24 cellular contexts compared by ENCODE assay signal in genomic region chr5:88846434-88846833, GRCh38. TPM values are rescaled to one million over a fixed set of nuclear protein-coding genes. Genes with fewer than 3 reads are reported as not detected.
DNase-seq lines count a peak whose midpoint lies in the region; ATAC-seq and TF ChIP-seq lines count a peak whose summit lies in the region.
"Had no signal": no experiment of that assay in that cellular context is flagged by ENCODE, and none has a peak within 500 bp of the region (broad histone marks: within the 10 kb centered on the region; RNA-seq: fewer than 3 reads in every experiment).

No MANE protein-coding gene starts in this region.

- H3K4me1 Mint-ChIP-seq in stimulated activated naive CD8-positive, alpha-beta T cell treated with anti-CD3 and anti-CD28 coated beads, Interleukin-15, Interleukin-2, amounts not matched to agents 100 ng/mL and 50 ng/mL, for 24 hours (ENCODE audit: low read depth): peaks cover 24% of the 10 kb centered on the region
- H3K4me1 Mint-ChIP-seq in stimulated activated naive CD8-positive, alpha-beta T cell treated with anti-CD3 and anti-CD28 coated beads, Interleukin-15, amount 100 ng/mL, for 72 hours: peaks cover 6% of the 10 kb centered on the region
- H3K4me1 Mint-ChIP-seq in IgD-negative memory B cell (peaks cover 53 to 64% (median 53%) of the 10 kb centered on the region in 3 donors), memory B cell (peaks cover 31% of the 10 kb centered on the region)
- H3K4me1 Mint-ChIP-seq in stimulated activated naive B cell treated with anti-CD40 and anti-IgM and Interleukin-4, amounts not matched to agents 10 μg/mL and 1 μg/mL and 100 μg/mL, for 72 hours: peaks cover 8 to 37% of the 10 kb centered on the region in 2 donors
- H3K4me1 Mint-ChIP-seq: CD8-positive, alpha-beta memory T cell; GM23338; H9 had no signal

- H3K4me3 Mint-ChIP-seq in stimulated activated naive CD8-positive, alpha-beta T cell treated with anti-CD3 and anti-CD28 coated beads, Interleukin-15, Interleukin-2, amounts not matched to agents 100 ng/mL and 50 ng/mL, for 24 hours: no peak overlapping the region
- no peak overlapping the region for H3K4me3 Mint-ChIP-seq in stimulated activated naive CD8-positive, alpha-beta T cell treated with anti-CD3 and anti-CD28 coated beads, Interleukin-15, amount 100 ng/mL, for 72 hours
- peak overlapping the region in 3 of 4 donors; percentile 39 to 81 (median 62) for H3K4me3 Mint-ChIP-seq in IgD-negative memory B cell
- H3K4me3 Mint-ChIP-seq in memory B cell: no peak overlapping the region
- H3K4me3 Mint-ChIP-seq in stimulated activated naive B cell treated with anti-CD40 and anti-IgM and Interleukin-4, amounts not matched to agents 10 μg/mL and 1 μg/mL and 100 μg/mL, for 72 hours: peak overlapping the region in 1 of 2 donors; percentile 29
- H3K4me3 Mint-ChIP-seq: CD8-positive, alpha-beta memory T cell; GM23338; H9; HFFc6 had no signal

- H3K4me3 ChIP-seq in right lobe of liver: no peak overlapping the region
- H3K4me3 ChIP-seq: GM23338, MG63 had no signal

- intact Hi-C loops in right lobe of liver (cut with DNase I): no loop called here

- H3K9me3 Mint-ChIP-seq in stimulated activated naive CD8-positive, alpha-beta T cell treated with anti-CD3 and anti-CD28 coated beads, Interleukin-15, Interleukin-2, amounts not matched to agents 100 ng/mL and 50 ng/mL, for 24 hours: no peaks in the 10 kb centered on the region
- H3K9me3 Mint-ChIP-seq in stimulated activated naive CD8-positive, alpha-beta T cell treated with anti-CD3 and anti-CD28 coated beads, Interleukin-15, amount 100 ng/mL, for 72 hours: no peaks in the 10 kb centered on the region
- H3K9me3 Mint-ChIP-seq in IgD-negative memory B cell (no peaks in the 10 kb centered on the region), memory B cell (no peaks in the 10 kb centered on the region)
- H3K9me3 Mint-ChIP-seq in stimulated activated naive B cell treated with anti-CD40 and anti-IgM and Interleukin-4, amounts not matched to agents 10 μg/mL and 1 μg/mL and 100 μg/mL, for 72 hours: peaks cover 0 to 2% of the 10 kb centered on the region in 2 donors
- H3K9me3 Mint-ChIP-seq: GM23338, H9, HFFc6 had no signal

- no peaks in the 10 kb centered on the region for H3K9me3 ChIP-seq in right lobe of liver
- H3K9me3 ChIP-seq: MG63, SK-N-SH had no signal

- no peak for ATAC-seq in stimulated activated naive CD8-positive, alpha-beta T cell treated with anti-CD3 and anti-CD28 coated beads, Interleukin-15, amount 100 ng/mL, for 72 hours
- ATAC-seq in memory B cell (ENCODE audit: low read depth): no peak
- ATAC-seq in stimulated activated naive B cell treated with anti-CD40 and anti-IgM and Interleukin-4, amounts not matched to agents 10 μg/mL and 1 μg/mL and 100 μg/mL, for 72 hours (replicated peaks): no peak
- ATAC-seq in GM18517 (IDR thresholded peaks at IDR 0.05; ENCODE audit: unreplicated experiment): no peak
- no peak for ATAC-seq in right lobe of liver
- ATAC-seq: GM23338 had no signal

- peak overlapping the region; percentile 26 for H3K27ac Mint-ChIP-seq in stimulated activated naive CD8-positive, alpha-beta T cell treated with anti-CD3 and anti-CD28 coated beads, Interleukin-15, Interleukin-2, amounts not matched to agents 100 ng/mL and 50 ng/mL, for 24 hours
- no peak overlapping the region for H3K27ac Mint-ChIP-seq in stimulated activated naive CD8-positive, alpha-beta T cell treated with anti-CD3 and anti-CD28 coated beads, Interleukin-15, amount 100 ng/mL, for 72 hours
- H3K27ac Mint-ChIP-seq in IgD-negative memory B cell (peak overlapping the region; percentile 27 to 85 (median 50)), memory B cell (peak overlapping the region; percentile 63)
- H3K27ac Mint-ChIP-seq in stimulated activated naive B cell treated with anti-CD40 and anti-IgM and Interleukin-4, amounts not matched to agents 10 μg/mL and 1 μg/mL and 100 μg/mL, for 72 hours: peak overlapping the region; percentile 82
- H3K27ac Mint-ChIP-seq: CD8-positive, alpha-beta memory T cell; GM23338; H9; HFFc6 had no signal

- no peak for DNase-seq in stimulated activated naive CD8-positive, alpha-beta T cell treated with anti-CD3 and anti-CD28 coated beads, Interleukin-15, amount 100 ng/mL, for 72 hours
- DNase-seq in memory B cell (ENCODE audit: low spot score in 2 of 2) (no peak), HCEC 1CT (no peak), right lobe of liver (no peak)
- no peak for DNase-seq in stimulated activated naive B cell treated with anti-CD40 and anti-IgM and Interleukin-4, amounts not matched to agents 10 μg/mL and 1 μg/mL and 100 μg/mL, for 72 hours
- DNase-seq: CD8-positive, alpha-beta memory T cell; DMS 273 treated with DMSO at 0.1 percent for 48 hours; DMS79; GF-D8; H9; HFFc6; KBM-7; MG63; NCI-H2029; NCI-H510A; NCI-H69; SIG-M5; SK-N-SH; SW 1271 had no signal

- TF ChIP-seq CTCF in right lobe of liver (IDR thresholded peaks at IDR 0.05): no peak

- H3K36me3 ChIP-seq in right lobe of liver: no peaks in the 10 kb centered on the region
- H3K36me3 ChIP-seq: MG63 had no signal

- peaks cover 3% of the 10 kb centered on the region for H3K36me3 Mint-ChIP-seq in stimulated activated naive CD8-positive, alpha-beta T cell treated with anti-CD3 and anti-CD28 coated beads, Interleukin-15, Interleukin-2, amounts not matched to agents 100 ng/mL and 50 ng/mL, for 24 hours (ENCODE audit: low read depth)
- H3K36me3 Mint-ChIP-seq in IgD-negative memory B cell (peaks cover 2% of the 10 kb centered on the region), memory B cell (peaks cover 5% of the 10 kb centered on the region)
- peaks cover 32 to 42% of the 10 kb centered on the region in 2 donors for H3K36me3 Mint-ChIP-seq in stimulated activated naive B cell treated with anti-CD40 and anti-IgM and Interleukin-4, amounts not matched to agents 10 μg/mL and 1 μg/mL and 100 μg/mL, for 72 hours
- H3K36me3 Mint-ChIP-seq: CD8-positive, alpha-beta memory T cell had no signal

- 69% methylated on average over 1 of the region's 1 CpG for WGBS in right lobe of liver (ENCODE audit: insufficient coverage, low coverage, low lambda C conversion rate, missing lambda C conversion rate)

- TF ChIP-seq POLR2A in right lobe of liver (IDR thresholded peaks at IDR 0.05): no peak

- H3K4me1 ChIP-seq in right lobe of liver: no peaks in the 10 kb centered on the region

- H3K27me3 ChIP-seq in right lobe of liver: no peaks in the 10 kb centered on the region
- H3K27me3 ChIP-seq: MG63 had no signal

- no peak overlapping the region for H3K27ac ChIP-seq in right lobe of liver
- H3K27ac ChIP-seq: C4-2B had no signal

- H3K27me3 Mint-ChIP-seq in stimulated activated naive CD8-positive, alpha-beta T cell treated with anti-CD3 and anti-CD28 coated beads, Interleukin-15, Interleukin-2, amounts not matched to agents 100 ng/mL and 50 ng/mL, for 24 hours: peaks cover 22% of the 10 kb centered on the region
- peaks cover 9% of the 10 kb centered on the region for H3K27me3 Mint-ChIP-seq in stimulated activated naive CD8-positive, alpha-beta T cell treated with anti-CD3 and anti-CD28 coated beads, Interleukin-15, amount 100 ng/mL, for 72 hours
- H3K27me3 Mint-ChIP-seq in IgD-negative memory B cell (no peaks in the 10 kb centered on the region), memory B cell (no peaks in the 10 kb centered on the region)
- no peaks in the 10 kb centered on the region for H3K27me3 Mint-ChIP-seq in stimulated activated naive B cell treated with anti-CD40 and anti-IgM and Interleukin-4, amounts not matched to agents 10 μg/mL and 1 μg/mL and 100 μg/mL, for 72 hours
- H3K27me3 Mint-ChIP-seq: CD8-positive, alpha-beta memory T cell had no signal

RNA-seq across cellular contexts. Expression of gene MEF2C, which starts 36.5 kb away (rescaled TPM):
- 238 TPM for polyA plus RNA-seq in IgD-negative memory B cell
- total RNA-seq in right lobe of liver: 10 to 100 TPM in 2 of 6 experiments, 1 to 10 TPM in 4; 4.4 to 19.4 (median 6.4) TPM
- polyA plus RNA-seq: CD8-positive, alpha-beta memory T cell had no signal

Comparison
In these comparisons a context has a peak if more than half of its experiments do, and no peak if none do; other contexts are left out.
1. H3K27ac Mint-ChIP-seq: peak in stimulated activated naive CD8-positive, alpha-beta T cell treated with anti-CD3 and anti-CD28 coated beads, Interleukin-15, Interleukin-2, amounts not matched to agents 100 ng/mL and 50 ng/mL, for 24 hours (single experiment), IgD-negative memory B cell (3 of 3), memory B cell (single experiment) and stimulated activated naive B cell treated with anti-CD40 and anti-IgM and Interleukin-4, amounts not matched to agents 10 μg/mL and 1 μg/mL and 100 μg/mL, for 72 hours (single experiment); none in stimulated activated naive CD8-positive, alpha-beta T cell treated with anti-CD3 and anti-CD28 coated beads, Interleukin-15, amount 100 ng/mL, for 72 hours (0 of 2).
2. H3K4me3 Mint-ChIP-seq: peak in IgD-negative memory B cell (3 of 4); none in stimulated activated naive CD8-positive, alpha-beta T cell treated with anti-CD3 and anti-CD28 coated beads, Interleukin-15, Interleukin-2, amounts not matched to agents 100 ng/mL and 50 ng/mL, for 24 hours (single experiment), stimulated activated naive CD8-positive, alpha-beta T cell treated with anti-CD3 and anti-CD28 coated beads, Interleukin-15, amount 100 ng/mL, for 72 hours (0 of 2) and memory B cell (single experiment).